22 cellular contexts compared by ENCODE assay signal in genomic region chr12:20403230-20403629, GRCh38. TPM values are rescaled to one million over a fixed set of nuclear protein-coding genes. Genes with fewer than 3 reads are reported as not detected.
A peak's percentile ranks its signal among the peaks of the same experiment; 100 is the strongest.
DNase-seq lines count a peak whose midpoint lies in the region; ATAC-seq, FAIRE-seq and TF ChIP-seq lines count a peak whose summit lies in the region.
"Had no signal": no experiment of that assay in that cellular context is flagged by ENCODE, and none has a peak within 500 bp of the region (broad histone marks: within the 10 kb centered on the region; RNA-seq: fewer than 3 reads in every experiment).

No MANE protein-coding gene starts in this region.

- no peak for TF ChIP-seq POLR2A in A549 (IDR thresholded peaks at IDR 0.05; ENCODE audit: low read length)

- H3K4me1 Mint-ChIP-seq in neural progenitor cell (no peaks in the 10 kb centered on the region), Caco-2 (ENCODE audit: low read depth, unreplicated experiment) (no peaks in the 10 kb centered on the region)

- TF ChIP-seq RAD21 in A549 (conservative IDR thresholded peaks at IDR 0.05 in 1 of 2, IDR thresholded peaks at IDR 0.05 in 1 of 2) = no peak

- H3K27me3 Mint-ChIP-seq in neural progenitor cell (ENCODE audit: insufficient read depth, low read depth) = no peaks in the 10 kb centered on the region
- H3K27me3 Mint-ChIP-seq in Caco-2 (ENCODE audit: insufficient read depth, unreplicated experiment) = peaks cover 5% of the 10 kb centered on the region
- H3K27me3 Mint-ChIP-seq: CD8-positive, alpha-beta memory T cell had no signal

- H3K9me3 ChIP-seq in A549 = no peaks in the 10 kb centered on the region
- no peaks in the 10 kb centered on the region for H3K9me3 ChIP-seq in HAP-1
- no peaks in the 10 kb centered on the region for H3K9me3 ChIP-seq in endocrine pancreas (ENCODE audit: control insufficient read depth, low read length)
- H3K9me3 ChIP-seq in neural progenitor cell (ENCODE audit: low read depth) = no peaks in the 10 kb centered on the region
- H3K9me3 ChIP-seq in Caco-2 = no peaks in the 10 kb centered on the region
- H3K9me3 ChIP-seq: MG63, SJCRH30 had no signal

- ATAC-seq in A549 = no peak
- ATAC-seq: Panc1 had no signal

- H3K79me2 ChIP-seq in neural progenitor cell (ENCODE audit: low read depth) = no peaks in the 10 kb centered on the region

- FAIRE-seq in A549 (lab: Jason Lieb, UNC) = peak; percentile 61
- FAIRE-seq: D721Med, H54, HTR-8/SVneo had no signal

- H3K4me3 Mint-ChIP-seq in neural progenitor cell = no peak overlapping the region
- H3K4me3 Mint-ChIP-seq in Caco-2 (ENCODE audit: unreplicated experiment) = no peak overlapping the region
- H3K4me3 Mint-ChIP-seq: CD8-positive, alpha-beta memory T cell had no signal

- H2AFZ ChIP-seq in neural progenitor cell (replicated peaks) = peak overlapping the region; percentile 48

- in situ Hi-C loops in HAP-1 (cut with MboI; ENCODE audit: low sequenced_read_pairs) = no loop called here

- no peaks in the 10 kb centered on the region for H3K27me3 ChIP-seq in HAP-1 (ENCODE audit: low read depth)
- no peaks in the 10 kb centered on the region for H3K27me3 ChIP-seq in endocrine pancreas (ENCODE audit: control insufficient read depth, insufficient read depth, low read length)
- no peaks in the 10 kb centered on the region for H3K27me3 ChIP-seq in neural progenitor cell
- no peaks in the 10 kb centered on the region for H3K27me3 ChIP-seq in Caco-2 (replicated peaks; ENCODE audit: control insufficient read depth, insufficient read depth, low read length)
- H3K27me3 ChIP-seq: MG63, SJCRH30 had no signal

- CTCF ChIA-PET in A549 (lab: Yijun Ruan, JAX) = no interaction called here
- CTCF ChIA-PET in Caco-2 (lab: Charles Lee) = no interaction called here

- H4K20me1 ChIP-seq in neural progenitor cell (ENCODE audit: low read depth) = no peaks in the 10 kb centered on the region

- no peak overlapping the region for H3K27ac ChIP-seq in A549
- no peak overlapping the region for H3K27ac ChIP-seq in neural progenitor cell
- H3K27ac ChIP-seq: SJCRH30 had no signal

- H3K36me3 Mint-ChIP-seq in neural progenitor cell (no peaks in the 10 kb centered on the region), Caco-2 (ENCODE audit: insufficient read depth, unreplicated experiment) (no peaks in the 10 kb centered on the region)
- H3K36me3 Mint-ChIP-seq: CD8-positive, alpha-beta memory T cell had no signal

- H3K36me3 ChIP-seq in HAP-1 (replicated peaks) (no peaks in the 10 kb centered on the region), endocrine pancreas (ENCODE audit: control insufficient read depth, insufficient read depth, low read length) (no peaks in the 10 kb centered on the region), neural progenitor cell (no peaks in the 10 kb centered on the region), Caco-2 (ENCODE audit: control insufficient read depth, insufficient read depth, low read length) (no peaks in the 10 kb centered on the region)
- H3K36me3 ChIP-seq: MG63, SJCRH30 had no signal

- WGBS in A549 (ENCODE audit: missing lambda C conversion rate) = 76% methylated on average over 2 of the region's 2 CpGs

- TF ChIP-seq EP300 in A549 (IDR thresholded peaks at IDR 0.05) = no peak

- BruUV-seq in Caco-2 (replicated peaks; lab: Mats Ljungman, UMichigan) = no TSS peak

- H3F3A ChIP-seq in neural progenitor cell (ENCODE audit: low read depth) = no peaks in the 10 kb centered on the region

- H3K27ac Mint-ChIP-seq in neural progenitor cell (no peak overlapping the region), Caco-2 (ENCODE audit: unreplicated experiment) (no peak overlapping the region)
- H3K27ac Mint-ChIP-seq: CD8-positive, alpha-beta memory T cell had no signal

- H3K4me2 ChIP-seq in A549 (no peak overlapping the region), neural progenitor cell (no peak overlapping the region)

- intact Hi-C loops in Caco-2 (cut with micrococcal nuclease; ENCODE audit: unreplicated experiment) = no loop called here

- H3K4me3 ChIP-seq in A549 (no peak overlapping the region), HAP-1 (no peak overlapping the region), endocrine pancreas (ENCODE audit: control insufficient read depth, insufficient read depth, low read length) (peak overlapping the region; percentile 22), neural progenitor cell (no peak overlapping the region), Caco-2 (ENCODE audit: low read depth, low read length) (no peak overlapping the region)
- H3K4me3 ChIP-seq: MG63, SJCRH30 had no signal

- peaks cover 17% of the 10 kb centered on the region; the same call in 2 of the 3 replicates for H3K4me1 ChIP-seq in A549
- H3K4me1 ChIP-seq in HAP-1 = peaks cover 11% of the 10 kb centered on the region
- peaks cover 7% of the 10 kb centered on the region for H3K4me1 ChIP-seq in endocrine pancreas (ENCODE audit: control insufficient read depth, insufficient read depth, low read length)
- H3K4me1 ChIP-seq in neural progenitor cell = no peaks in the 10 kb centered on the region
- H3K4me1 ChIP-seq in Caco-2 = no peaks in the 10 kb centered on the region
- H3K4me1 ChIP-seq: SJCRH30 had no signal

- no peaks in the 10 kb centered on the region for H3K9me3 Mint-ChIP-seq in neural progenitor cell
- no peaks in the 10 kb centered on the region for H3K9me3 Mint-ChIP-seq in Caco-2 (ENCODE audit: unreplicated experiment)

- DNase-seq in A549 (ENCODE audit: low read depth in 1 of 2, low spot score in 1 of 2) (no peak), HAP-1 (ENCODE audit: low spot score in 2 of 2) (peak; percentile 44 to 76), neural progenitor cell (ENCODE audit: low spot score) (no peak), AG20443 (ENCODE audit: low spot score) (no peak), NCI-H1092 (lab: John Stamatoyannopoulos, UW) (no peak), Caco-2 (no peak)
- DNase-seq: C1 segment of cervical spinal cord; CD8-positive, alpha-beta memory T cell; DMS79 treated with DMSO at 0.1 percent for 48 hours; Kasumi-1; MG63; NCI-H1105 treated with DMSO at 0.1 percent for 48 hours; NCI-H1694 treated with DMSO at 0.1 percent for 48 hours; NCI-H2107; NCI-H226; NCI-H524; SJCRH30 had no signal

- POLR2A ChIA-PET in A549 (lab: Yijun Ruan, JAX) = no interaction called here
- POLR2A ChIA-PET in Caco-2 (lab: Charles Lee) = no interaction called here

- H3K9ac ChIP-seq in endocrine pancreas (ENCODE audit: control insufficient read depth, insufficient read depth, low read length) (no peak overlapping the region), neural progenitor cell (no peak overlapping the region)

- TF ChIP-seq CTCF in A549 (IDR thresholded peaks at IDR 0.05) (no peak), neural progenitor cell (IDR thresholded peaks at IDR 0.05) (no peak), Caco-2 (IDR thresholded peaks at IDR 0.05; ENCODE audit: insufficient read depth in 1 of 2, low read depth in 1 of 2, low read length in 1 of 2, severe bottlenecking in 1 of 2, unreplicated experiment in 1 of 2) (no peak)

TF ChIP-seq in A549, 52 proteins besides CTCF, POLR2A, EP300 and RAD21 (continues in another document):
- TF ChIP-seq TFCP2L1 (CRISPR knock-in tag; IDR thresholded peaks at IDR 0.05) (no peak), ZC3H11A (IDR thresholded peaks at IDR 0.05) (no peak), ZNF302 (CRISPR knock-in tag; IDR thresholded peaks at IDR 0.05) (no peak), EHMT2 (IDR thresholded peaks at IDR 0.05; ENCODE audit: low read depth) (no peak), HDAC2 (IDR thresholded peaks at IDR 0.05) (no peak), NR3C1 (IDR thresholded peaks at IDR 0.05) (no peak), JUNB (IDR thresholded peaks at IDR 0.05) (no peak), ELK1 (IDR thresholded peaks at IDR 0.05; ENCODE audit: low read depth, low read length) (no peak), CBX2 (IDR thresholded peaks at IDR 0.05; ENCODE audit: borderline replicate concordance, low read depth) (no peak), SREBF2 (IDR thresholded peaks at IDR 0.05) (no peak), TP53 (CRISPR knock-in tag; IDR thresholded peaks at IDR 0.05) (no peak), KDM5A (IDR thresholded peaks at IDR 0.05) (no peak), MYC (IDR thresholded peaks at IDR 0.05; ENCODE audit: borderline replicate concordance, low read length) (no peak), MAZ (IDR thresholded peaks at IDR 0.05; ENCODE audit: borderline replicate concordance, low read depth, low read length) (no peak)
- TF ChIP-seq, protein P1, sequence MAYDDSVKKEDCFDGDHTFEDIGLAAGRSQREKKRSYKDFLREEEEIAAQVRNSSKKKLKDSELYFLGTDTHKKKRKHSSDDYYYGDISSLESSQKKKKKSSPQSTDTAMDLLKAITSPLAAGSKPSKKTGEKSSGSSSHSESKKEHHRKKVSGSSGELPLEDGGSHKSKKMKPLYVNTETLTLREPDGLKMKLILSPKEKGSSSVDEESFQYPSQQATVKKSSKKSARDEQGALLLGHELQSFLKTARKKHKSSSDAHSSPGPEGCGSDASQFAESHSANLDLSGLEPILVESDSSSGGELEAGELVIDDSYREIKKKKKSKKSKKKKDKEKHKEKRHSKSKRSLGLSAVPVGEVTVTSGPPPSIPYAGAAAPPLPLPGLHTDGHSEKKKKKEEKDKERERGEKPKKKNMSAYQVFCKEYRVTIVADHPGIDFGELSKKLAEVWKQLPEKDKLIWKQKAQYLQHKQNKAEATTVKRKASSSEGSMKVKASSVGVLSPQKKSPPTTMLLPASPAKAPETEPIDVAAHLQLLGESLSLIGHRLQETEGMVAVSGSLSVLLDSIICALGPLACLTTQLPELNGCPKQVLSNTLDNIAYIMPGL (CRISPR knock-in tag; IDR thresholded peaks at IDR 0.05; ENCODE audit: borderline replicate concordance) = no peak
- TF ChIP-seq, protein P2, sequence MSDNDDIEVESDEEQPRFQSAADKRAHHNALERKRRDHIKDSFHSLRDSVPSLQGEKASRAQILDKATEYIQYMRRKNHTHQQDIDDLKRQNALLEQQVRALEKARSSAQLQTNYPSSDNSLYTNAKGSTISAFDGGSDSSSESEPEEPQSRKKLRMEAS (IDR thresholded peaks at IDR 0.05) = no peak

RNA-seq across cellular contexts. Expression of gene PDE3A, which starts 34.9 kb away (rescaled TPM):
- polyA plus RNA-seq in A549 (2011; rRNA removed) (12.7 and 13.1 TPM in 2 replicates), A549 (2017; fragmentation: RNase III; extraction: RNeasy Plus Mini Kit Qiagen cat#74134 plus additional on column Dnase treatment) (6.0 to 7.6 TPM (median 7.3 TPM) in 3 replicates)
- polyA plus RNA-seq in A549 (2012; cell fraction: cytosol; rRNA removed) = 2.3 and 3.0 TPM in 2 replicates
- 2.4 and 3.0 TPM in 2 replicates for polyA plus RNA-seq in A549 (2012; cell fraction: nucleus; rRNA removed)
- polyA minus RNA-seq in A549 (2011; rRNA and poly(A)+ RNA removed) = 21.2 and 30.7 TPM in 2 replicates
- total RNA-seq in neural progenitor cell (ENCODE audit: low replicate concordance) (0.22 and 0.47 TPM in 2 replicates), Caco-2 (2022) (0.36 and 0.44 TPM in 2 replicates)
- polyA plus RNA-seq: CD8-positive, alpha-beta memory T cell had no signal

Comparison
In these comparisons a context has a peak if more than half of its experiments do, and no peak if none do; other contexts are left out.
1. DNase-seq: peak in HAP-1 (2 of 2); none in A549 (0 of 2), neural progenitor cell (single experiment), AG20443 (single experiment), NCI-H1092 (single experiment) and Caco-2 (0 of 2).